ENCODE assay signal across 1 cellular context in genomic region chr6:144331610-144332009, GRCh38.
TF ChIP-seq lines count a peak whose summit lies in the region.

No MANE protein-coding gene starts in this region.

TF ChIP-seq in IMR-90, 13 proteins besides CTCF, POLR2A, EP300 and RAD21 (continued from another document):
- TF ChIP-seq USF2 (IDR thresholded peaks at IDR 0.05; ENCODE audit: low read depth, low read length) = no peak
